Comparison of ENCODE assay signal across 23 cellular contexts in genomic region chr20:14633507-14633906, GRCh38.
DNase-seq lines count a peak whose midpoint lies in the region; TF ChIP-seq lines count a peak whose summit lies in the region.
"Had no signal": no experiment of that assay in that cellular context is flagged by ENCODE, and none has a peak within 500 bp of the region (broad histone marks: within the 10 kb centered on the region; RNA-seq: fewer than 3 reads in every experiment).

No MANE protein-coding gene starts in this region.

- no peaks in the 10 kb centered on the region for H3K36me3 ChIP-seq in parathyroid adenoma (ENCODE audit: control insufficient read depth, insufficient read depth, low read length)
- H3K36me3 ChIP-seq in prostate gland: no peaks in the 10 kb centered on the region

- H3K27me3 ChIP-seq in parathyroid adenoma (ENCODE audit: control insufficient read depth, insufficient read depth, low read length): no peaks in the 10 kb centered on the region
- H3K27me3 ChIP-seq in prostate gland (replicated peaks; ENCODE audit: insufficient read depth): no peaks in the 10 kb centered on the region

- no peaks in the 10 kb centered on the region for H3K4me1 Mint-ChIP-seq in endothelial cell (ENCODE audit: unreplicated experiment)

- H3K27ac ChIP-seq in parathyroid adenoma (no peak overlapping the region), prostate gland (no peak overlapping the region)
- H3K27ac ChIP-seq: A549, C4-2B, RWPE1 had no signal

- H3K4me1 ChIP-seq in parathyroid adenoma: peaks cover 10% of the 10 kb centered on the region
- H3K4me1 ChIP-seq in prostate gland (replicated peaks): no peaks in the 10 kb centered on the region
- H3K4me1 ChIP-seq: A549 had no signal

- no peak overlapping the region for H3K4me3 Mint-ChIP-seq in endothelial cell (ENCODE audit: unreplicated experiment)
- H3K4me3 Mint-ChIP-seq: CD8-positive, alpha-beta T cell; GM23338; H9 had no signal

- H3K36me3 Mint-ChIP-seq in endothelial cell (ENCODE audit: low read depth, unreplicated experiment): no peaks in the 10 kb centered on the region
- H3K36me3 Mint-ChIP-seq: CD8-positive, alpha-beta T cell had no signal

- H3K79me2 ChIP-seq in parathyroid adenoma: no peaks in the 10 kb centered on the region

- no peak overlapping the region for H3K4me2 ChIP-seq in parathyroid adenoma (ENCODE audit: low read length)
- H3K4me2 ChIP-seq: A549, GM23338 had no signal

- no peak for TF ChIP-seq CTCF in epithelial cell of esophagus (IDR thresholded peaks at IDR 0.05; ENCODE audit: insufficient read depth, low read depth, low read length, missing control alignments)
- TF ChIP-seq CTCF in parathyroid adenoma (IDR thresholded peaks at IDR 0.05): no peak
- TF ChIP-seq CTCF in endothelial cell (IDR thresholded peaks at IDR 0.05; ENCODE audit: unreplicated experiment): no peak
- TF ChIP-seq CTCF in prostate gland (IDR thresholded peaks at IDR 0.05): no peak

- no peaks in the 10 kb centered on the region for H3K9me3 Mint-ChIP-seq in endothelial cell (ENCODE audit: unreplicated experiment)
- H3K9me3 Mint-ChIP-seq: GM23338, H9 had no signal

- TF ChIP-seq POLR2A in prostate gland (IDR thresholded peaks at IDR 0.05): no peak

- intact Hi-C loops in prostate gland (cut with DNase I): no loop called here

- H3K27me3 Mint-ChIP-seq in endothelial cell (ENCODE audit: unreplicated experiment): no peaks in the 10 kb centered on the region

- H3K9me3 ChIP-seq in parathyroid adenoma (ENCODE audit: control insufficient read depth, low read length) (no peaks in the 10 kb centered on the region), prostate gland (no peaks in the 10 kb centered on the region)
- H3K9me3 ChIP-seq: A549, Caco-2 had no signal

- H3K4me3 ChIP-seq in epithelial cell of esophagus (ENCODE audit: low read length) (no peak overlapping the region), parathyroid adenoma (ENCODE audit: low read depth, low read length) (no peak overlapping the region), prostate gland (no peak overlapping the region)
- H3K4me3 ChIP-seq: A549, GM23338, K562 had no signal

- DNase-seq in EH (ENCODE audit: low read depth) (peak; percentile 54), HT1080 (ENCODE audit: low read depth) (peak; percentile 68), epithelial cell of esophagus (ENCODE audit: low read depth) (peak; percentile 15), endothelial cell (ENCODE audit: low spot score) (no peak), prostate gland (ENCODE audit: low spot score) (no peak), cerebellum (ENCODE audit: low spot score) (no peak)
- DNase-seq: CD8-positive, alpha-beta T cell; NCI-H1092; NCI-H1417 treated with DMSO at 0.1 percent for 48 hours; NCI-H1694 treated with DMSO at 0.1 percent for 48 hours; NCI-H2081; NCI-H226; NCI-H510A; NCI-H69; SHP77 had no signal

- no peak overlapping the region for H3K27ac Mint-ChIP-seq in endothelial cell (ENCODE audit: unreplicated experiment)
- H3K27ac Mint-ChIP-seq: CD8-positive, alpha-beta T cell; GM23338 had no signal

- H3K9ac ChIP-seq in parathyroid adenoma: no peak overlapping the region

- WGBS in prostate gland: 86% methylated on average over 5 of the region's 5 CpGs

- H2AFZ ChIP-seq in parathyroid adenoma: peak overlapping the region; percentile 13
- H2AFZ ChIP-seq: GM23338 had no signal

Comparison
In these comparisons a context has a peak if more than half of its experiments do, and no peak if none do; other contexts are left out.
1. DNase-seq: peak in EH (single experiment), HT1080 (single experiment) and epithelial cell of esophagus (single experiment); none in endothelial cell (single experiment), prostate gland (single experiment) and cerebellum (single experiment).